Comparison of ENCODE assay signal across 11 cellular contexts in genomic region chr14:60188115-60188514, GRCh38. TPM values are rescaled to one million over a fixed set of nuclear protein-coding genes. Genes with fewer than 3 reads are reported as not detected.
A peak's percentile ranks its signal among the peaks of the same experiment; 100 is the strongest.
DNase-seq lines count a peak whose midpoint lies in the region; ATAC-seq and TF ChIP-seq lines count a peak whose summit lies in the region.
"Had no signal": no experiment of that assay in that cellular context is flagged by ENCODE, and none has a peak within 500 bp of the region (broad histone marks: within the 10 kb centered on the region; RNA-seq: fewer than 3 reads in every experiment).

No MANE protein-coding gene starts in this region.

- intact Hi-C loops in Right ventricle myocardium inferior (cut with DNase I) (no loop called here), left cardiac atrium (cut with DNase I) (loop anchor here (10.0 kb wide), 2 partner anchors 223 to 683 kb away; no protein-coding TSS in a partner anchor), ovary (cut with DNase I) (loop anchor here (5.0 to 10.0 kb wide), 6 partner anchors 123 to 226 kb away; no protein-coding TSS in a partner anchor)

- no peak for TF ChIP-seq EP300 in ovary (IDR thresholded peaks at IDR 0.05)

- H3K27me3 ChIP-seq in ovary: no peaks in the 10 kb centered on the region

- no peak overlapping the region for H3K4me3 ChIP-seq in astrocyte of the cerebellum (ENCODE audit: low read depth, low read length)
- H3K4me3 ChIP-seq in ovary: no peak overlapping the region

- TF ChIP-seq CTCF in astrocyte of the cerebellum (IDR thresholded peaks at IDR 0.05; ENCODE audit: low read depth, low read length, missing control alignments): peak; percentile 21
- TF ChIP-seq CTCF in type B pancreatic cell (conservative IDR thresholded peaks at IDR 0.05): peak; percentile 33
- TF ChIP-seq CTCF in ovary (IDR thresholded peaks at IDR 0.05): no peak

- in situ Hi-C loops in astrocyte of the cerebellum (cut with HindIII; ENCODE audit: low sequenced_read_pairs): no loop called here

- H3K4me1 Mint-ChIP-seq in type B pancreatic cell (ENCODE audit: unreplicated experiment): no peaks in the 10 kb centered on the region

- ATAC-seq in Right ventricle myocardium inferior (peak; percentile 34), left cardiac atrium (no peak), GM18907 (IDR thresholded peaks at IDR 0.05; ENCODE audit: unreplicated experiment) (no peak)

- H3K9me3 Mint-ChIP-seq in type B pancreatic cell: no peaks in the 10 kb centered on the region
- H3K9me3 Mint-ChIP-seq: CD4-positive, CD25-positive, alpha-beta regulatory T cell had no signal

- H3K9me3 ChIP-seq in ovary: no peaks in the 10 kb centered on the region

- no peaks in the 10 kb centered on the region for H3K36me3 ChIP-seq in ovary

- no peak overlapping the region for H3K4me3 Mint-ChIP-seq in type B pancreatic cell
- H3K4me3 Mint-ChIP-seq: CD4-positive, CD25-positive, alpha-beta regulatory T cell had no signal

- no peak overlapping the region for H3K27ac Mint-ChIP-seq in type B pancreatic cell
- H3K27ac Mint-ChIP-seq: CD4-positive, CD25-positive, alpha-beta regulatory T cell had no signal

- no peak overlapping the region for H3K27ac ChIP-seq in ovary

- WGBS in ovary, 3 donors: 46 to 58% (median 54%) methylated on average over 3 of the region's 3 CpGs

- H3K36me3 Mint-ChIP-seq in type B pancreatic cell: no peaks in the 10 kb centered on the region
- H3K36me3 Mint-ChIP-seq: CD4-positive, CD25-positive, alpha-beta regulatory T cell had no signal

- no peak for TF ChIP-seq POLR2A in ovary (IDR thresholded peaks at IDR 0.05)

- no peaks in the 10 kb centered on the region for H3K4me1 ChIP-seq in ovary (ENCODE audit: insufficient read depth)

- DNase-seq in Right ventricle myocardium inferior (ENCODE audit: missing footprints) (no peak), left cardiac atrium (no peak), LHCN-M2 (ENCODE audit: low read depth) (peak; percentile 46), astrocyte of the cerebellum (ENCODE audit: low read depth) (no peak), type B pancreatic cell (ENCODE audit: extremely low spot score, unreplicated experiment) (no peak), KG1 (lab: John Stamatoyannopoulos, UW) (no peak), ovary (no peak)
- DNase-seq: CD4-positive, CD25-positive, alpha-beta regulatory T cell; H7; T-helper 9 cell had no signal

- H3K27me3 Mint-ChIP-seq in type B pancreatic cell: peaks cover 3% of the 10 kb centered on the region

RNA-seq across cellular contexts. Expression of gene DHRS7, which starts 22.9 kb away (rescaled TPM):
- 34.6 TPM for total RNA-seq in Right ventricle myocardium inferior
- 10 to 100 TPM; 50.0 to 54.4 TPM for total RNA-seq in left cardiac atrium
- total RNA-seq in LHCN-M2 (2014; rRNA removed): 57.4 and 59.2 TPM in 2 replicates
- 40.8 TPM for polyA plus RNA-seq in LHCN-M2 (2012)
- total RNA-seq in type B pancreatic cell (ENCODE audit: low replicate concordance): 57.3 and 69.5 TPM in 2 replicates
- total RNA-seq in ovary: 10 to 100 TPM; 57.5 to 71.6 (median 59.7) TPM
- polyA plus RNA-seq in ovary: 10 to 100 TPM; 62.0 to 96.7 TPM

Comparison
In these comparisons a context has a peak if more than half of its experiments do, and no peak if none do; other contexts are left out.
1. CTCF ChIP-seq: peak in astrocyte of the cerebellum (single experiment) and type B pancreatic cell (single experiment); none in ovary (0 of 3).